ENCODE assay signal across 23 cellular contexts in genomic region chr5:156559955-156560354, GRCh38.
"Had no signal": no experiment of that assay in that cellular context is flagged by ENCODE, and none has a peak within 500 bp of the region (broad histone marks: within the 10 kb centered on the region; RNA-seq: fewer than 3 reads in every experiment).

No MANE protein-coding gene starts in this region.

- H3K4me1 ChIP-seq: colonic mucosa, left lung, right atrium auricular region, testis, tibial nerve, upper lobe of right lung had no signal

- H3K36me3 ChIP-seq: colonic mucosa, gastroesophageal sphincter, left lung, neural progenitor cell, ovary, right atrium auricular region, sigmoid colon, tibial nerve, upper lobe of right lung had no signal

- H3K27ac ChIP-seq: colonic mucosa, left lung, neural progenitor cell, ovary, right atrium auricular region, sigmoid colon, skin epidermis, testis, tibial nerve, upper lobe of right lung had no signal

- DNase-seq: colonic mucosa; effector CD8-positive, alpha-beta T cell; foreskin fibroblast; glutamatergic neuron; islet precursor cell; left lung; mesenchymal stem cell; midbrain; nucleus accumbens; ovary; sigmoid colon; stimulated activated CD4-positive, alpha-beta T cell treated with anti-CD3 and anti-CD28 coated beads, Interleukin-2, amount 100 ng/mL, for 24 hours; stimulated activated CD4-positive, alpha-beta T cell treated with anti-CD3 and anti-CD28 coated beads, Interleukin-4, amount 100 ng/mL, for 4 hours; stimulated activated naive B cell treated with anti-CD40 and anti-IgM and Interleukin-4, amounts not matched to agents 10 μg/mL and 1 μg/mL and 100 μg/mL, for 72 hours; stimulated activated naive CD8-positive, alpha-beta T cell treated with anti-CD3 and anti-CD28 coated beads, Interleukin-15, amount 100 ng/mL, for 72 hours; testis; upper lobe of right lung had no signal

- H3K9me3 ChIP-seq: colonic mucosa, gastroesophageal sphincter, left lung, ovary, right atrium auricular region, sigmoid colon, testis, tibial nerve, upper lobe of right lung had no signal

- H3K4me3 ChIP-seq: colonic mucosa, gastroesophageal sphincter, left lung, lung, neural progenitor cell, ovary, right atrium auricular region, sigmoid colon, skin epidermis, testis, tibial nerve, upper lobe of right lung had no signal

- H3K27me3 ChIP-seq: colonic mucosa, gastroesophageal sphincter, left lung, neural progenitor cell, ovary, right atrium auricular region, sigmoid colon, testis, tibial nerve, upper lobe of right lung had no signal

- H3K9ac ChIP-seq: neural progenitor cell had no signal
